In the genomic region with DNA sequence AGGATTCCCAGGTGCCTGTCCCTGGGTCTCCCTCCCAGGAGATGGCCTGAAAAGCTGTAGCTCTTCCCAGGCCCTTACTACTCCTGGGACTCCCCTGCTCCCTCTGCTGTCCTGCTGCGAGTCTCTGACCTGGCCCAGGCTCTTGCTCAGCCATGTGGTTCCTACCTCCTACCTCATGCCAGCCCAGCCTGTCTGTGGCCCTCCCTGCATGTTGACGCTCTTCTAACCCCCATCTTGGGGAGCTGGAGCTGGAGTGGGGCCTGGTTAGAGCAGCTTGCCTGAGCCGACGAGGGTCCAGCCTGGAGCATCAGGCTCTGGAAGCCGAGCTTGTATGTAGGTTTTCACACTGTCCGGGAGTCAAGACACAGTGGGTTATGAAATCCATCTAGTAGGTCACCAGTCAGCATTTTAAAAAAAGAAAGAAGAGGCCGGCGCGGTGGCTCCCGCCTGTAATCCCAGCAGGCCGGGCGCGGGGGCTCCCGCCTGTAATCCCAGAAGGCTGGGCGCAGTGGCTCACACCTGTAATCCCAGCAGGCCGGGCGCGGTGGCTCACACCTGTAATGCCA, we compare ENCODE assay signal across 10 cellular contexts.
DNase-seq lines count a peak whose midpoint lies in the region; ATAC-seq and TF ChIP-seq lines count a peak whose summit lies in the region.
"Had no signal": no experiment of that assay in that cellular context is flagged by ENCODE, and none has a peak within 500 bp of the region (broad histone marks: within the 10 kb centered on the region; RNA-seq: fewer than 3 reads in every experiment).

No MANE protein-coding gene starts in this region.

- intact Hi-C loops in Panc1 (cut with micrococcal nuclease; ENCODE audit: unreplicated experiment): no loop called here

- in situ Hi-C loops in Panc1 (cut with HindIII; ENCODE audit: low pct_unique_long_range_greater_than_20kb, low sequenced_read_pairs): no loop called here

- H3K9me3 ChIP-seq in BE2C: no peaks in the 10 kb centered on the region
- no peaks in the 10 kb centered on the region for H3K9me3 ChIP-seq in Panc1 (ENCODE audit: control insufficient read depth, insufficient read depth, low read depth, low read length)
- H3K9me3 ChIP-seq: suprapubic skin had no signal

- H3K4me1 Mint-ChIP-seq in osteocyte (ENCODE audit: unreplicated experiment): peaks cover 32% of the 10 kb centered on the region
- no peaks in the 10 kb centered on the region for H3K4me1 Mint-ChIP-seq in effector memory CD8-positive, alpha-beta T cell (ENCODE audit: low read depth in 2 of 2)

- no peaks in the 10 kb centered on the region for H3K9me3 Mint-ChIP-seq in osteocyte (ENCODE audit: unreplicated experiment)
- H3K9me3 Mint-ChIP-seq in effector memory CD8-positive, alpha-beta T cell: no peaks in the 10 kb centered on the region

- no peaks in the 10 kb centered on the region for H3K27me3 Mint-ChIP-seq in osteocyte (ENCODE audit: unreplicated experiment)
- no peaks in the 10 kb centered on the region for H3K27me3 Mint-ChIP-seq in effector memory CD8-positive, alpha-beta T cell

- POLR2A ChIA-PET in Panc1 (lab: Charles Lee): no interaction called here

- DNase-seq in BE2C: no peak
- no peak for DNase-seq in Panc1 (ENCODE audit: low read depth, low spot score)
- peak; percentile 36 for DNase-seq in fibroblast of pulmonary artery (ENCODE audit: low read depth)
- peak; percentile 71 for DNase-seq in osteocyte (ENCODE audit: extremely low spot score, unreplicated experiment)
- no peak for DNase-seq in effector memory CD8-positive, alpha-beta T cell
- DNase-seq in COR-L47 (lab: John Stamatoyannopoulos, UW): no peak
- no peak for DNase-seq in NCI-H187 treated with DMSO at 0.1 percent for 48 hours (lab: John Stamatoyannopoulos, UW)
- DNase-seq: stimulated activated CD4-positive, alpha-beta T cell treated with anti-CD3 and anti-CD28 coated beads, Interleukin-12 subunit alpha, Interleukin-12 subunit beta, amount 100 ng/mL, for 4 hours had no signal

- peaks cover 57% of the 10 kb centered on the region for H3K36me3 Mint-ChIP-seq in osteocyte (ENCODE audit: unreplicated experiment)
- no peaks in the 10 kb centered on the region for H3K36me3 Mint-ChIP-seq in effector memory CD8-positive, alpha-beta T cell (ENCODE audit: insufficient read depth)

- peaks cover 39% of the 10 kb centered on the region for H3K4me1 ChIP-seq in BE2C
- peaks cover 13% of the 10 kb centered on the region; the same call in 1 of the 2 replicates for H3K4me1 ChIP-seq in Panc1 (ENCODE audit: control insufficient read depth, insufficient read depth, low read length)

- H3K27ac ChIP-seq in Panc1 (ENCODE audit: low read length): no peak overlapping the region
- H3K27ac ChIP-seq: suprapubic skin had no signal

- H3K27me3 ChIP-seq in BE2C: no peaks in the 10 kb centered on the region
- H3K27me3 ChIP-seq in Panc1 (ENCODE audit: control insufficient read depth, insufficient read depth, low read length): no peaks in the 10 kb centered on the region
- H3K27me3 ChIP-seq: suprapubic skin had no signal

- no peak overlapping the region for H3K4me3 Mint-ChIP-seq in osteocyte (ENCODE audit: unreplicated experiment)
- no peak overlapping the region for H3K4me3 Mint-ChIP-seq in effector memory CD8-positive, alpha-beta T cell

- peak overlapping the region; percentile 62 for H3K27ac Mint-ChIP-seq in osteocyte (ENCODE audit: unreplicated experiment)
- H3K27ac Mint-ChIP-seq in effector memory CD8-positive, alpha-beta T cell: no peak overlapping the region

- TF ChIP-seq CTCF in BE2C (IDR thresholded peaks at IDR 0.05; ENCODE audit: low read depth, low read length) (peak; percentile 53), Panc1 (IDR thresholded peaks at IDR 0.05) (no peak; the same call in 1 of the 2 replicates), fibroblast of pulmonary artery (IDR thresholded peaks at IDR 0.05; ENCODE audit: low read length, missing control alignments) (peak; percentile 39), osteocyte (IDR thresholded peaks at IDR 0.05) (peak; percentile 32)

- no TSS peak for BruUV-seq in Panc1 (replicated peaks; lab: Mats Ljungman, UMichigan)

- H3K36me3 ChIP-seq in BE2C (peaks cover 79% of the 10 kb centered on the region), Panc1 (ENCODE audit: control insufficient read depth, insufficient read depth, low read length) (peaks cover 5% of the 10 kb centered on the region)

- CTCF ChIA-PET in Panc1 (lab: Charles Lee): no interaction called here

- ATAC-seq in Panc1 (peak; percentile 74), GM21367 (IDR thresholded peaks at IDR 0.05; ENCODE audit: unreplicated experiment) (no peak)
- no peak for ATAC-seq in effector memory CD8-positive, alpha-beta T cell (replicated peaks)

- no peak overlapping the region for H3K4me3 ChIP-seq in BE2C (ENCODE audit: low read depth, low read length)
- no peak overlapping the region for H3K4me3 ChIP-seq in Panc1 (ENCODE audit: low read depth in 2 of 2, low read length in 2 of 2)
- no peak overlapping the region for H3K4me3 ChIP-seq in fibroblast of pulmonary artery (replicated peaks; ENCODE audit: low read depth, low read length)
- H3K4me3 ChIP-seq: suprapubic skin had no signal

Comparison
In these comparisons a context has a peak if more than half of its experiments do, and no peak if none do; other contexts are left out.
1. DNase-seq: peak in fibroblast of pulmonary artery (single experiment) and osteocyte (single experiment); none in BE2C (single experiment), Panc1 (single experiment), effector memory CD8-positive, alpha-beta T cell (0 of 3), COR-L47 (single experiment) and NCI-H187 treated with DMSO at 0.1 percent for 48 hours (single experiment).